Comparison of ENCODE assay signal across 24 cellular contexts in genomic region chrX:10166248-10166716, GRCh38. TPM values are rescaled to one million over a fixed set of nuclear protein-coding genes. Genes with fewer than 3 reads are reported as not detected.
DNase-seq lines count a peak whose midpoint lies in the region; ATAC-seq and TF ChIP-seq lines count a peak whose summit lies in the region.
"Had no signal": no experiment of that assay in that cellular context is flagged by ENCODE, and none has a peak within 500 bp of the region (broad histone marks: within the 10 kb centered on the region; RNA-seq: fewer than 3 reads in every experiment).

No MANE protein-coding gene starts in this region.

- H3F3A ChIP-seq in OCI-LY1 (ENCODE audit: insufficient read depth, low read length): no peaks in the 10 kb centered on the region

- no peak overlapping the region for H3K18ac ChIP-seq in trophoblast cell (ENCODE audit: low read length)

- H3K4ac ChIP-seq in trophoblast cell (ENCODE audit: low read depth, low read length): no peak overlapping the region

- no peak overlapping the region for H3K23ac ChIP-seq in trophoblast cell (ENCODE audit: low read length)

- H4K8ac ChIP-seq in trophoblast cell (ENCODE audit: low read depth, low read length): no peak overlapping the region

- H3K27me3 Mint-ChIP-seq in CD14-positive monocyte (ENCODE audit: low read depth in 3 of 3) (peaks cover 0 to 12% (median under 1%) of the 10 kb centered on the region in 3 donors), Calu3 (ENCODE audit: unreplicated experiment) (no peaks in the 10 kb centered on the region)

- H4K91ac ChIP-seq in trophoblast cell (ENCODE audit: low read depth, low read length): peak overlapping the region; percentile 22

- DNase-seq in CD14-positive monocyte (ENCODE audit: low spot score): no peak
- no peak for DNase-seq in dorsolateral prefrontal cortex
- no peak for DNase-seq in trophoblast cell
- DNase-seq in NCI-H526 (lab: John Stamatoyannopoulos, UW): no peak
- DNase-seq in coronary artery (ENCODE audit: low spot score): no peak
- DNase-seq in Calu3: no peak
- DNase-seq: activated CD4-positive, alpha-beta T cell treated with anti-CD3 and anti-CD28 coated beads for 1 hour; activated effector memory CD4-positive, alpha-beta T cell treated with anti-CD3 and anti-CD28 coated beads, Interleukin-2, amount 50 U/mL, for 16 hours; CD8-positive, alpha-beta memory T cell; DMS79 treated with DMSO at 0.1 percent for 48 hours; GOT3; mesenchymal stem cell; MM.1S; NCI-H1694; NCI-H226; SHP77; stimulated activated CD4-positive, alpha-beta T cell treated with anti-CD3 and anti-CD28 coated beads, Interleukin-12 subunit alpha, Interleukin-12 subunit beta, amount 100 ng/mL, for 4 hours had no signal

- H3K9me3 Mint-ChIP-seq in CD14-positive monocyte (peaks cover 0 to 13% (median 4%) of the 10 kb centered on the region in 7 donors), Calu3 (ENCODE audit: low read depth, unreplicated experiment) (no peaks in the 10 kb centered on the region)
- H3K9me3 Mint-ChIP-seq: natural killer cell treated with Interleukin-12 subunit alpha and Interleukin-12 subunit beta and Interleukin-15 and Interleukin-18, amount 100 ng/mL, for 72 hours; T-helper 1 cell treated with Interleukin-12 subunit alpha and Interleukin-12 subunit beta and Interleukin-4 antibody, amounts not matched to agents 30 μg/mL and 1 μg/mL, for 36 hours had no signal

- H2AK5ac ChIP-seq in trophoblast cell (ENCODE audit: low read length): no peak overlapping the region

- H3K4me3 Mint-ChIP-seq in CD14-positive monocyte (no peak overlapping the region), Calu3 (ENCODE audit: low read depth, unreplicated experiment) (no peak overlapping the region)
- H3K4me3 Mint-ChIP-seq: T-helper 1 cell treated with Interleukin-12 subunit alpha and Interleukin-12 subunit beta and Interleukin-4 antibody, amounts not matched to agents 30 μg/mL and 1 μg/mL, for 36 hours had no signal

- H2AFZ ChIP-seq in OCI-LY1 (ENCODE audit: low read length): no peak overlapping the region
- H2AFZ ChIP-seq in trophoblast cell (ENCODE audit: insufficient read depth, low read length, poor library complexity): no peak overlapping the region
- H2AFZ ChIP-seq: hepatocyte had no signal

- CTCF ChIA-PET in Calu3 (lab: Charles Lee): no interaction called here

- H3K27me3 ChIP-seq in OCI-LY1 (ENCODE audit: insufficient read depth, low read length): no peaks in the 10 kb centered on the region
- peaks cover 0 to 62% (median 6%) of the 10 kb centered on the region in 45 donors for H3K27me3 ChIP-seq in dorsolateral prefrontal cortex
- H3K27me3 ChIP-seq in trophoblast cell (ENCODE audit: insufficient read depth, low read length): no peaks in the 10 kb centered on the region
- H3K27me3 ChIP-seq: hepatocyte, upper lobe of left lung had no signal

- peaks cover 0 to 2% of the 10 kb centered on the region in 2 donors for H3K36me3 Mint-ChIP-seq in CD14-positive monocyte
- no peaks in the 10 kb centered on the region for H3K36me3 Mint-ChIP-seq in Calu3 (ENCODE audit: insufficient read depth, unreplicated experiment)
- H3K36me3 Mint-ChIP-seq: CD8-positive, alpha-beta memory T cell; natural killer cell treated with Interleukin-12 subunit alpha and Interleukin-12 subunit beta and Interleukin-15 and Interleukin-18, amount 100 ng/mL, for 72 hours had no signal

- no peak for ATAC-seq in esophagus mucosa

- H3K4me1 Mint-ChIP-seq in CD14-positive monocyte (peaks cover 63% of the 10 kb centered on the region), Calu3 (ENCODE audit: low read depth, unreplicated experiment) (peaks cover 15% of the 10 kb centered on the region)

- H4K12ac ChIP-seq in trophoblast cell (ENCODE audit: low read depth, low read length): no peak overlapping the region

- H3K27ac Mint-ChIP-seq in CD14-positive monocyte (peak overlapping the region; percentile 81 to 97 (median 90)), Calu3 (ENCODE audit: unreplicated experiment) (no peak overlapping the region)
- H3K27ac Mint-ChIP-seq: CD8-positive, alpha-beta memory T cell; natural killer cell treated with Interleukin-12 subunit alpha and Interleukin-12 subunit beta and Interleukin-15 and Interleukin-18, amount 100 ng/mL, for 72 hours; T-helper 1 cell treated with Interleukin-12 subunit alpha and Interleukin-12 subunit beta and Interleukin-4 antibody, amounts not matched to agents 30 μg/mL and 1 μg/mL, for 36 hours had no signal

- H3K27ac ChIP-seq in OCI-LY1 (ENCODE audit: low read depth, low read length, poor library complexity, severe bottlenecking) (peak overlapping the region; percentile 44), dorsolateral prefrontal cortex (peak overlapping the region in 55 of 59 donors; percentile 10 to 89 (median 76)), trophoblast cell (ENCODE audit: low read depth, low read length) (no peak overlapping the region), coronary artery (no peak overlapping the region)
- H3K27ac ChIP-seq: hepatocyte, prostate gland had no signal

- H2BK120ac ChIP-seq in trophoblast cell (ENCODE audit: insufficient read depth, low read length, poor library complexity): no peak overlapping the region

- no peak overlapping the region for H3K14ac ChIP-seq in trophoblast cell (ENCODE audit: low read length)

- H3K4me1 ChIP-seq in OCI-LY1 (ENCODE audit: insufficient read depth, low read length, severe bottlenecking): peaks cover 23% of the 10 kb centered on the region
- peaks cover 9 to 17% of the 10 kb centered on the region in 2 experiments for H3K4me1 ChIP-seq in trophoblast cell (ENCODE audit: control insufficient read depth in 1 of 2, insufficient read depth in 2 of 2, low read length in 2 of 2)
- H3K4me1 ChIP-seq: prostate gland had no signal

- no TSS peak for BruUV-seq in Calu3 (replicated peaks; lab: Mats Ljungman, UMichigan)

- H3K79me1 ChIP-seq in trophoblast cell (ENCODE audit: low read length): no peaks in the 10 kb centered on the region

- no peak overlapping the region for H3K4me2 ChIP-seq in OCI-LY1 (ENCODE audit: low read length)
- H3K4me2 ChIP-seq in trophoblast cell (ENCODE audit: low read length): no peak overlapping the region
- H3K4me2 ChIP-seq: hepatocyte had no signal

- H3K79me2 ChIP-seq in OCI-LY1 (ENCODE audit: insufficient read depth, low read length): no peaks in the 10 kb centered on the region
- no peaks in the 10 kb centered on the region for H3K79me2 ChIP-seq in trophoblast cell (ENCODE audit: control insufficient read depth, insufficient read depth, low read length, poor library complexity)
- H3K79me2 ChIP-seq: hepatocyte had no signal

- H3K9ac ChIP-seq in OCI-LY1 (ENCODE audit: low read length): no peak overlapping the region
- no peak overlapping the region for H3K9ac ChIP-seq in trophoblast cell (ENCODE audit: low read length)

- TF ChIP-seq CTCF in CD14-positive monocyte (IDR thresholded peaks at IDR 0.05) (no peak), OCI-LY1 (IDR thresholded peaks at IDR 0.05; ENCODE audit: low read length) (no peak), dorsolateral prefrontal cortex (IDR thresholded peaks at IDR 0.05 in 54 of 56, conservative IDR thresholded peaks at IDR 0.05 in 2 of 56; ENCODE audit: low read depth in 1 of 56, partially characterized antibody in 56 of 56) (no peak), coronary artery (IDR thresholded peaks at IDR 0.05) (no peak), Calu3 (IDR thresholded peaks at IDR 0.05; ENCODE audit: unreplicated experiment) (no peak)

- no peak overlapping the region for H2BK5ac ChIP-seq in trophoblast cell (ENCODE audit: low read depth, low read length, poor library complexity)

- WGBS in trophoblast cell (ENCODE audit: extremely low coverage, insufficient coverage, insufficient read length): no CpG with 5 or more reads among the region's 17 CpGs

- no peaks in the 10 kb centered on the region for H3K9me2 ChIP-seq in OCI-LY1 (ENCODE audit: low read depth, low read length)

- H2BK12ac ChIP-seq in trophoblast cell (ENCODE audit: low read length): no peak overlapping the region

- H3K4me3 ChIP-seq in OCI-LY1 (ENCODE audit: low read depth, low read length, poor library complexity, severe bottlenecking): no peak overlapping the region
- no peak overlapping the region for H3K4me3 ChIP-seq in dorsolateral prefrontal cortex
- H3K4me3 ChIP-seq in trophoblast cell (ENCODE audit: low read depth, low read length): no peak overlapping the region
- no peak overlapping the region for H3K4me3 ChIP-seq in coronary artery
- H3K4me3 ChIP-seq: hepatocyte, prostate gland, upper lobe of left lung had no signal

- no peaks in the 10 kb centered on the region for H4K20me1 ChIP-seq in OCI-LY1 (ENCODE audit: insufficient read depth, low read length)

- H3K9me3 ChIP-seq in OCI-LY1 (ENCODE audit: low read length): no peaks in the 10 kb centered on the region
- H3K9me3 ChIP-seq in trophoblast cell (ENCODE audit: insufficient read depth, low read depth, low read length): no peaks in the 10 kb centered on the region
- H3K9me3 ChIP-seq: prostate gland, upper lobe of left lung had no signal

- intact Hi-C loops in CD14-positive monocyte (cut with micrococcal nuclease): no loop called here
- intact Hi-C loops in dorsolateral prefrontal cortex (cut with DNase I): no loop called here
- intact Hi-C loops in Calu3 (cut with micrococcal nuclease; ENCODE audit: unreplicated experiment): no loop called here

- no peaks in the 10 kb centered on the region for H3K36me3 ChIP-seq in OCI-LY1 (ENCODE audit: insufficient read depth, low read length)
- no peaks in the 10 kb centered on the region for H3K36me3 ChIP-seq in trophoblast cell (ENCODE audit: control insufficient read depth in 1 of 2, insufficient read depth in 2 of 2, low read length in 2 of 2)
- H3K36me3 ChIP-seq: prostate gland, upper lobe of left lung had no signal

RNA-seq across cellular contexts. Expression of gene CLCN4, which starts 9.5 kb away (rescaled TPM):
- polyA plus RNA-seq in CD14-positive monocyte: 1 to 10 TPM; 1.3 to 1.9 TPM
- total RNA-seq in dorsolateral prefrontal cortex (100 to 1,000 TPM in 11 of 120 experiments, 10 to 100 TPM in 109; 37.8 to 131 (median 77.3) TPM), Calu3 (2022) (9.9 and 13.3 TPM in 2 replicates), esophagus mucosa (0.84 TPM)
- 1.4 TPM in 2 replicates for polyA plus RNA-seq in trophoblast cell (2013)
- total RNA-seq: natural killer cell treated with Interleukin-12 subunit alpha and Interleukin-12 subunit beta and Interleukin-15 and Interleukin-18, amount 100 ng/mL, for 72 hours had no signal
- polyA plus RNA-seq: CD8-positive, alpha-beta memory T cell had no signal

Comparison
In these comparisons a context has a peak if more than half of its experiments do, and no peak if none do; other contexts are left out.
1. H3K27ac ChIP-seq: peak in OCI-LY1 (single experiment) and dorsolateral prefrontal cortex (55 of 59); none in trophoblast cell (single experiment) and coronary artery (0 of 2).